ENCODE assay signal across 19 cellular contexts in genomic region chr3:64852738-64853137, GRCh38.
DNase-seq lines count a peak whose midpoint lies in the region; ATAC-seq and TF ChIP-seq lines count a peak whose summit lies in the region.
"Had no signal": no experiment of that assay in that cellular context is flagged by ENCODE, and none has a peak within 500 bp of the region (broad histone marks: within the 10 kb centered on the region; RNA-seq: fewer than 3 reads in every experiment).

No MANE protein-coding gene starts in this region.

- no peaks in the 10 kb centered on the region for H3K27me3 Mint-ChIP-seq in mesothelial cell of epicardium (ENCODE audit: low read depth)
- no peaks in the 10 kb centered on the region for H3K27me3 Mint-ChIP-seq in stimulated activated naive B cell treated with anti-CD40 and anti-IgM and Interleukin-4, amounts not matched to agents 10 μg/mL and 1 μg/mL and 100 μg/mL, for 72 hours
- H3K27me3 Mint-ChIP-seq: CD4-positive, alpha-beta T cell; CD8-positive, alpha-beta memory T cell had no signal

- H3K4me3 Mint-ChIP-seq in mesothelial cell of epicardium = no peak overlapping the region
- H3K4me3 Mint-ChIP-seq in stimulated activated naive B cell treated with anti-CD40 and anti-IgM and Interleukin-4, amounts not matched to agents 10 μg/mL and 1 μg/mL and 100 μg/mL, for 72 hours = no peak overlapping the region
- H3K4me3 Mint-ChIP-seq: CD14-positive monocyte; CD4-positive, alpha-beta T cell; CD8-positive, alpha-beta memory T cell; HFFc6 had no signal

- no peaks in the 10 kb centered on the region for H3K36me3 Mint-ChIP-seq in mesothelial cell of epicardium
- no peaks in the 10 kb centered on the region for H3K36me3 Mint-ChIP-seq in stimulated activated naive B cell treated with anti-CD40 and anti-IgM and Interleukin-4, amounts not matched to agents 10 μg/mL and 1 μg/mL and 100 μg/mL, for 72 hours
- H3K36me3 Mint-ChIP-seq: CD14-positive monocyte; CD8-positive, alpha-beta memory T cell had no signal

- DNase-seq in foreskin melanocyte = peak; percentile 5
- DNase-seq in mesothelial cell of epicardium (ENCODE audit: low spot score in 2 of 2, unreplicated experiment in 2 of 2) = no peak
- DNase-seq in renal cortical epithelial cell (ENCODE audit: low read depth) = peak; percentile 53
- no peak for DNase-seq in DMS79 (lab: John Stamatoyannopoulos, UW)
- DNase-seq in stimulated activated naive B cell treated with anti-CD40 and anti-IgM and Interleukin-4, amounts not matched to agents 10 μg/mL and 1 μg/mL and 100 μg/mL, for 72 hours = no peak
- DNase-seq: 8988T; ACHN; AML-193; BE2C; Calu3; CD4-positive, alpha-beta T cell; CD8-positive, alpha-beta memory T cell; DMS53; DND-41; GOT3; HFFc6 had no signal

- peaks cover 29% of the 10 kb centered on the region for H3K4me1 Mint-ChIP-seq in mesothelial cell of epicardium
- no peaks in the 10 kb centered on the region for H3K4me1 Mint-ChIP-seq in stimulated activated naive B cell treated with anti-CD40 and anti-IgM and Interleukin-4, amounts not matched to agents 10 μg/mL and 1 μg/mL and 100 μg/mL, for 72 hours
- H3K4me1 Mint-ChIP-seq: CD14-positive monocyte; CD8-positive, alpha-beta memory T cell had no signal

- H3K27ac Mint-ChIP-seq in mesothelial cell of epicardium = peak overlapping the region; percentile 36
- no peak overlapping the region for H3K27ac Mint-ChIP-seq in stimulated activated naive B cell treated with anti-CD40 and anti-IgM and Interleukin-4, amounts not matched to agents 10 μg/mL and 1 μg/mL and 100 μg/mL, for 72 hours
- H3K27ac Mint-ChIP-seq: CD14-positive monocyte; CD4-positive, alpha-beta T cell; CD8-positive, alpha-beta memory T cell; HFFc6 had no signal

- no peaks in the 10 kb centered on the region for H3K9me3 Mint-ChIP-seq in mesothelial cell of epicardium
- H3K9me3 Mint-ChIP-seq in stimulated activated naive B cell treated with anti-CD40 and anti-IgM and Interleukin-4, amounts not matched to agents 10 μg/mL and 1 μg/mL and 100 μg/mL, for 72 hours = no peaks in the 10 kb centered on the region

- ATAC-seq in HG02970 (IDR thresholded peaks at IDR 0.05; ENCODE audit: low FRiP score, unreplicated experiment) = no peak
- ATAC-seq in stimulated activated naive B cell treated with anti-CD40 and anti-IgM and Interleukin-4, amounts not matched to agents 10 μg/mL and 1 μg/mL and 100 μg/mL, for 72 hours (replicated peaks) = no peak
- ATAC-seq: A549 had no signal

- no peak for TF ChIP-seq CTCF in mesothelial cell of epicardium (IDR thresholded peaks at IDR 0.05; ENCODE audit: unreplicated experiment)

Comparison
In these comparisons a context has a peak if more than half of its experiments do, and no peak if none do; other contexts are left out.
1. DNase-seq: peak in foreskin melanocyte (single experiment) and renal cortical epithelial cell (single experiment); none in mesothelial cell of epicardium (0 of 2), DMS79 (single experiment) and stimulated activated naive B cell treated with anti-CD40 and anti-IgM and Interleukin-4, amounts not matched to agents 10 μg/mL and 1 μg/mL and 100 μg/mL, for 72 hours (single experiment).